Comparison of ENCODE assay signal across 21 cellular contexts in genomic region chr3:12513694-12514446, GRCh38. TPM values are rescaled to one million over a fixed set of nuclear protein-coding genes. Genes with fewer than 3 reads are reported as not detected.
"Had no signal": no experiment of that assay in that cellular context is flagged by ENCODE, and none has a peak within 500 bp of the region (broad histone marks: within the 10 kb centered on the region; RNA-seq: fewer than 3 reads in every experiment).

No MANE protein-coding gene starts in this region.

- ATAC-seq: left lobe of liver; stimulated activated naive B cell treated with anti-CD40 and anti-IgM and Interleukin-4, amounts not matched to agents 10 μg/mL and 1 μg/mL and 100 μg/mL, for 72 hours; upper lobe of right lung had no signal

- H3K27me3 ChIP-seq: esophagus muscularis mucosa, sigmoid colon, spleen, upper lobe of right lung had no signal

- H3K9me3 ChIP-seq: esophagus muscularis mucosa, sigmoid colon, spleen, upper lobe of right lung had no signal

- H3K4me3 ChIP-seq: esophagus muscularis mucosa, sigmoid colon, spleen, upper lobe of right lung had no signal

- H3K27ac ChIP-seq: esophagus muscularis mucosa, sigmoid colon, spleen, upper lobe of right lung had no signal

- DNase-seq: activated CD4-positive, alpha-beta T cell treated with anti-CD3 and anti-CD28 coated beads, Interleukin-2, amount 50 U/mL, for 4 hours; activated naive CD4-positive, alpha-beta T cell; aorta; cerebellar nuclear complex; effector memory CD4-positive, alpha-beta T cell; mammary epithelial cell; sigmoid colon; spleen; stimulated activated CD4-positive, alpha-beta T cell treated with anti-CD3 and anti-CD28 coated beads, Interleukin-4, amount 100 ng/mL, for 4 hours; stimulated activated naive B cell treated with anti-CD40 and anti-IgM and Interleukin-4, amounts not matched to agents 10 μg/mL and 1 μg/mL and 100 μg/mL, for 72 hours; SW 1271; upper lobe of right lung had no signal

- H3K4me1 ChIP-seq: spleen, upper lobe of right lung had no signal

RNA-seq across cellular contexts. Expression of gene MKRN2OS, which starts 31.4 kb away (rescaled TPM):
- total RNA-seq: activated CD8-positive, alpha-beta memory T cell treated with anti-CD3 and anti-CD28 coated beads for 36 hours; activated T-helper 1 cell treated with anti-CD3 and anti-CD28 coated beads, Interleukin-12 subunit alpha, Interleukin-12 subunit beta, Interleukin-2, Interleukin-4 antibody, amounts not matched to agents 30 ng/mL and 10 ng/mL and 1 ng/mL, durations not matched to agents 14 hours and 24 hours and 36 hours; aorta; endothelial cell of umbilical vein; esophagus muscularis mucosa; left lobe of liver; myocyte; osteocyte; pulmonary artery endothelial cell; sigmoid colon; spleen; T-helper 2 cell treated with Interferon-gamma antibody and Interleukin-4, amounts not matched to agents 100 ng/mL and 5 ng/mL, for 36 hours; upper lobe of right lung had no signal
- polyA plus RNA-seq: endothelial cell of umbilical vein, spleen had no signal
